Comparison of ENCODE assay signal across 8 cellular contexts in genomic region chr17:9371019-9371418, GRCh38.
DNase-seq lines count a peak whose midpoint lies in the region; ATAC-seq and FAIRE-seq lines count a peak whose summit lies in the region.

No MANE protein-coding gene starts in this region.

- H3K4me1 ChIP-seq in small intestine (ENCODE audit: control insufficient read depth in 2 of 2, insufficient read depth in 1 of 2, low read depth in 1 of 2, low read length in 1 of 2) = no peaks in the 10 kb centered on the region

- H3K4me3 ChIP-seq in small intestine (ENCODE audit: low read depth in 1 of 2, low read length in 2 of 2) = no peak overlapping the region

- no peaks in the 10 kb centered on the region for H3K9me3 ChIP-seq in small intestine (ENCODE audit: control insufficient read depth, low read depth)

- H3K4me1 Mint-ChIP-seq in activated CD4-positive, alpha-beta T cell treated with anti-CD3 and anti-CD28 coated beads for 36 hours = peaks cover 12% of the 10 kb centered on the region
- H3K4me1 Mint-ChIP-seq in stimulated activated memory B cell treated with anti-CD40 and anti-IgM and Interleukin-4, amounts not matched to agents 10 μg/mL and 1 μg/mL and 100 μg/mL, for 72 hours = peaks cover 23% of the 10 kb centered on the region

- intact Hi-C loops in activated CD4-positive, alpha-beta T cell treated with anti-CD3 and anti-CD28 coated beads for 36 hours (cut with DNase I, micrococcal nuclease) = loop anchor here in 1 of 2 experiments (10.0 kb wide), 1 partner anchor 64 kb away; no protein-coding TSS in a partner anchor

- WGBS in small intestine, 3 donors = 68 to 73% (median 71%) methylated on average over 4 of the region's 4 CpGs

- no peak overlapping the region for H3K4me3 Mint-ChIP-seq in activated CD4-positive, alpha-beta T cell treated with anti-CD3 and anti-CD28 coated beads for 36 hours
- H3K4me3 Mint-ChIP-seq in stimulated activated memory B cell treated with anti-CD40 and anti-IgM and Interleukin-4, amounts not matched to agents 10 μg/mL and 1 μg/mL and 100 μg/mL, for 72 hours = no peak overlapping the region

- H3K36me3 ChIP-seq in small intestine (ENCODE audit: control insufficient read depth in 2 of 2, insufficient read depth in 2 of 2, low read length in 2 of 2) = no peaks in the 10 kb centered on the region

- no peak overlapping the region for H3K27ac Mint-ChIP-seq in activated CD4-positive, alpha-beta T cell treated with anti-CD3 and anti-CD28 coated beads for 36 hours
- H3K27ac Mint-ChIP-seq in stimulated activated memory B cell treated with anti-CD40 and anti-IgM and Interleukin-4, amounts not matched to agents 10 μg/mL and 1 μg/mL and 100 μg/mL, for 72 hours = no peak overlapping the region

- no peaks in the 10 kb centered on the region for H3K9me3 Mint-ChIP-seq in activated CD4-positive, alpha-beta T cell treated with anti-CD3 and anti-CD28 coated beads for 36 hours (ENCODE audit: low read depth)
- H3K9me3 Mint-ChIP-seq in stimulated activated memory B cell treated with anti-CD40 and anti-IgM and Interleukin-4, amounts not matched to agents 10 μg/mL and 1 μg/mL and 100 μg/mL, for 72 hours = no peaks in the 10 kb centered on the region

- ATAC-seq in activated CD4-positive, alpha-beta T cell treated with anti-CD3 and anti-CD28 coated beads for 36 hours = peak; percentile 93
- ATAC-seq in stimulated activated memory B cell treated with anti-CD40 and anti-IgM and Interleukin-4, amounts not matched to agents 10 μg/mL and 1 μg/mL and 100 μg/mL, for 72 hours = peak; percentile 54
- ATAC-seq in GM18870 (IDR thresholded peaks at IDR 0.05; ENCODE audit: unreplicated experiment) = no peak

- H3K27me3 ChIP-seq in small intestine (ENCODE audit: control insufficient read depth in 2 of 2, insufficient read depth in 2 of 2, low read length in 2 of 2) = no peaks in the 10 kb centered on the region

- no peak overlapping the region for H3K27ac ChIP-seq in small intestine (ENCODE audit: low read depth in 1 of 2, low read length in 1 of 2)

- peak; percentile 6 for DNase-seq in activated CD4-positive, alpha-beta T cell treated with anti-CD3 and anti-CD28 coated beads for 36 hours
- DNase-seq in activated CD4-positive, alpha-beta T cell treated with anti-CD3 and anti-CD28 coated beads for 4 hours = no peak
- DNase-seq in NCI-H510A (lab: John Stamatoyannopoulos, UW) (peak; percentile 33), fibroblast of gingiva (ENCODE audit: low read depth) (peak; percentile 61), ecto neural progenitor cell (ENCODE audit: low spot score) (no peak), small intestine (no peak)

- no peak for FAIRE-seq in small intestine (lab: Jason Lieb, UNC)

- no peaks in the 10 kb centered on the region for H3K27me3 Mint-ChIP-seq in activated CD4-positive, alpha-beta T cell treated with anti-CD3 and anti-CD28 coated beads for 36 hours
- H3K27me3 Mint-ChIP-seq in stimulated activated memory B cell treated with anti-CD40 and anti-IgM and Interleukin-4, amounts not matched to agents 10 μg/mL and 1 μg/mL and 100 μg/mL, for 72 hours = no peaks in the 10 kb centered on the region

- POLR2A ChIA-PET in activated CD4-positive, alpha-beta T cell treated with anti-CD3 and anti-CD28 coated beads for 36 hours (lab: Charles Lee) = no interaction called here

- CTCF ChIA-PET in activated CD4-positive, alpha-beta T cell treated with anti-CD3 and anti-CD28 coated beads for 36 hours (lab: Charles Lee) = interaction anchor here (0.5 to 0.7 kb wide), 2 partner anchors 86 to 373 kb away, joined by 3 read pairs; no protein-coding TSS in a partner anchor

- peaks cover 4% of the 10 kb centered on the region for H3K36me3 Mint-ChIP-seq in activated CD4-positive, alpha-beta T cell treated with anti-CD3 and anti-CD28 coated beads for 36 hours (ENCODE audit: low read depth)
- H3K36me3 Mint-ChIP-seq in stimulated activated memory B cell treated with anti-CD40 and anti-IgM and Interleukin-4, amounts not matched to agents 10 μg/mL and 1 μg/mL and 100 μg/mL, for 72 hours = peaks cover 22% of the 10 kb centered on the region

Comparison
In these comparisons a context has a peak if more than half of its experiments do, and no peak if none do; other contexts are left out.
1. DNase-seq: peak in activated CD4-positive, alpha-beta T cell treated with anti-CD3 and anti-CD28 coated beads for 36 hours (single experiment), NCI-H510A (single experiment) and fibroblast of gingiva (single experiment); none in activated CD4-positive, alpha-beta T cell treated with anti-CD3 and anti-CD28 coated beads for 4 hours (0 of 2), ecto neural progenitor cell (single experiment) and small intestine (single experiment).